In the genomic region with DNA sequence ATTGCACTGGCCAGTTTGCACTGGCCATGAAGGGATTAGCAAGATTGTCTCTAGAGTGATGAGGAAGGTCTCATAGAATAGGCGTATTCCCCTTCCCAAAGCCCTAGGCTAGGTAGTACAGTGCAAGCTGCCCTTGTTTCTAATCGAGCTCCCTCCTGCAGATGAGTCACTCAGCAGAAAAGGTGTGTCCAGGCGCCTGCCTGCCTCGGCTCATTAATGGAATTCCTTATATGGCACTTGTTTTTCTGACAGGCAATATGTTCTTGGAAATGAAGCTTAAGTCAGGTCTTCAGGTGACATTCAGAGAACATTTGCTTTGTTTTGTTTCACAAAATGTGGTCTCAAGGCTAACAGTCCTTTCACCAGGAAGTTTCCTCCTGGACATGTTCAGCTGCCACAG, we compare ENCODE assay signal across 10 cellular contexts.
DNase-seq lines count a peak whose midpoint lies in the region; ATAC-seq and TF ChIP-seq lines count a peak whose summit lies in the region.
"Had no signal": no experiment of that assay in that cellular context is flagged by ENCODE, and none has a peak within 500 bp of the region (broad histone marks: within the 10 kb centered on the region; RNA-seq: fewer than 3 reads in every experiment).

No MANE protein-coding gene starts in this region.

- DNase-seq in HEK293T (ENCODE audit: extremely low spot score): peak; percentile 18
- peak; percentile 85 for DNase-seq in SW480 (ENCODE audit: low spot score)
- peak; percentile 8 for DNase-seq in stimulated activated CD4-positive, alpha-beta T cell treated with anti-CD3 and anti-CD28 coated beads, Interleukin-1b, Interleukin-23, amount 100 ng/mL, for 48 hours
- DNase-seq in ecto neural progenitor cell (ENCODE audit: low spot score): no peak
- DNase-seq in GM20000 (ENCODE audit: low spot score): no peak
- DNase-seq: activated CD8-positive, alpha-beta T cell treated with anti-CD3 and anti-CD28 coated beads for 36 hours; central memory CD4-positive, alpha-beta T cell; MV-4-11 had no signal

- no peak for TF ChIP-seq CTCF in GM20000 (IDR thresholded peaks at IDR 0.05; ENCODE audit: extremely low read depth, missing control alignments)

- ATAC-seq in esophagus mucosa (peak; percentile 98), HG02588 (IDR thresholded peaks at IDR 0.05; ENCODE audit: unreplicated experiment) (no peak)
- ATAC-seq: activated CD8-positive, alpha-beta T cell treated with anti-CD3 and anti-CD28 coated beads for 36 hours had no signal

- CTCF ChIA-PET in HEK293T (lab: Yijun Ruan, JAX): no interaction called here

- POLR2A ChIA-PET in HEK293T (lab: Yijun Ruan, JAX): no interaction called here

TF ChIP-seq in HEK293T, 16 proteins besides CTCF, POLR2A, EP300 and RAD21:
- TF ChIP-seq LEF1 (IDR thresholded peaks at IDR 0.05; ENCODE audit: borderline replicate concordance) (no peak), ARNT (IDR thresholded peaks at IDR 0.05) (no peak), NFRKB (IDR thresholded peaks at IDR 0.05) (no peak), SUZ12 (IDR thresholded peaks at IDR 0.05) (no peak)

Comparison
In these comparisons a context has a peak if more than half of its experiments do, and no peak if none do; other contexts are left out.
1. DNase-seq: peak in HEK293T (single experiment), SW480 (single experiment) and stimulated activated CD4-positive, alpha-beta T cell treated with anti-CD3 and anti-CD28 coated beads, Interleukin-1b, Interleukin-23, amount 100 ng/mL, for 48 hours (single experiment); none in ecto neural progenitor cell (single experiment) and GM20000 (single experiment).